In genomic region chr3:140007946-140008692, GRCh38 we compare ENCODE assay signal across 20 cellular contexts.
A peak's percentile ranks its signal among the peaks of the same experiment; 100 is the strongest.
DNase-seq lines count a peak whose midpoint lies in the region; ATAC-seq and TF ChIP-seq lines count a peak whose summit lies in the region.
"Had no signal": no experiment of that assay in that cellular context is flagged by ENCODE, and none has a peak within 500 bp of the region (broad histone marks: within the 10 kb centered on the region; RNA-seq: fewer than 3 reads in every experiment).

No MANE protein-coding gene starts in this region.

- no peaks in the 10 kb centered on the region for H3K36me3 ChIP-seq in SJCRH30
- no peaks in the 10 kb centered on the region for H3K36me3 ChIP-seq in vagina
- H3K36me3 ChIP-seq in osteoblast (ENCODE audit: insufficient read depth, low read length): no peaks in the 10 kb centered on the region
- H3K36me3 ChIP-seq: ascending aorta, cardiac muscle cell, SJSA1 had no signal

- no peaks in the 10 kb centered on the region for H4K20me1 ChIP-seq in osteoblast (ENCODE audit: insufficient read depth, low read length)

- intact Hi-C loops in vagina (cut with DNase I): no loop called here

- TF ChIP-seq POLR2A in vagina (IDR thresholded peaks at IDR 0.05): no peak

- H3K4me1 ChIP-seq in SJCRH30 (peaks cover 39% of the 10 kb centered on the region), vagina (no peaks in the 10 kb centered on the region), osteoblast (ENCODE audit: insufficient read depth, low read length) (no peaks in the 10 kb centered on the region)
- H3K4me1 ChIP-seq: ascending aorta, SJSA1 had no signal

- ATAC-seq in GM19395 (IDR thresholded peaks at IDR 0.05; ENCODE audit: unreplicated experiment): no peak
- ATAC-seq: activated T-cell treated with anti-CD3 and anti-CD28 coated beads, Interleukin-2, amount 50 U/mL, for 4 hours; stimulated activated memory B cell treated with anti-CD40 and anti-IgM and Interleukin-4, amounts not matched to agents 10 μg/mL and 1 μg/mL and 100 μg/mL, for 72 hours had no signal

- H3K4me3 ChIP-seq in SJCRH30: no peak overlapping the region
- H3K4me3 ChIP-seq in vagina: no peak overlapping the region
- H3K4me3 ChIP-seq in osteoblast (ENCODE audit: insufficient read depth, low read length): no peak overlapping the region
- H3K4me3 ChIP-seq: ascending aorta, cardiac muscle cell, lung, SJSA1 had no signal

- no peak overlapping the region for H3K4me2 ChIP-seq in osteoblast (ENCODE audit: insufficient read depth, low read length)

- no peak overlapping the region for H2AFZ ChIP-seq in osteoblast (ENCODE audit: low read length)

- peak overlapping the region; percentile 46 for H3K27ac ChIP-seq in SJCRH30
- H3K27ac ChIP-seq in vagina: no peak overlapping the region
- H3K27ac ChIP-seq in osteoblast (ENCODE audit: low read depth, low read length): no peak overlapping the region
- H3K27ac ChIP-seq: ascending aorta, cardiac muscle cell, SJSA1 had no signal

- H3K79me2 ChIP-seq in osteoblast (ENCODE audit: insufficient read depth, low read length): no peaks in the 10 kb centered on the region

- H3K9me3 ChIP-seq in SJCRH30 (replicated peaks) (no peaks in the 10 kb centered on the region), vagina (no peaks in the 10 kb centered on the region), osteoblast (ENCODE audit: low read depth, low read length) (no peaks in the 10 kb centered on the region)
- H3K9me3 ChIP-seq: ascending aorta, SJSA1 had no signal

- no peaks in the 10 kb centered on the region for H3K27me3 ChIP-seq in SJCRH30
- no peaks in the 10 kb centered on the region for H3K27me3 ChIP-seq in vagina
- H3K27me3 ChIP-seq in osteoblast (ENCODE audit: insufficient read depth, low read length): no peaks in the 10 kb centered on the region
- H3K27me3 ChIP-seq: ascending aorta, cardiac muscle cell, SJSA1 had no signal

- DNase-seq in NCI-H2107 treated with DMSO at 0.1 percent for 48 hours (lab: John Stamatoyannopoulos, UW; ENCODE audit: unreplicated experiment) (peak; percentile 18), NCI-H2107 (lab: John Stamatoyannopoulos, UW) (no peak), NCI-H1694 treated with DMSO at 0.1 percent for 48 hours (lab: John Stamatoyannopoulos, UW) (peak; percentile 50), SJCRH30 (peak; percentile 75 to 79), vagina (ENCODE audit: extremely low spot score in 2 of 2) (peak; percentile 43 to 74), osteoblast (ENCODE audit: insufficient read length, low spot score, missing footprints) (no peak), NCI-H1048 (lab: John Stamatoyannopoulos, UW) (no peak)
- DNase-seq: activated B cell treated with CpG ODN at 0.5 μM for 24 hours; activated CD4-positive, alpha-beta T cell treated with anti-CD3 and anti-CD28 coated beads, Interleukin-2, amount 50 U/mL, for 1 hour; activated T-cell treated with anti-CD3 and anti-CD28 coated beads, Interleukin-2, amount 50 U/mL, for 4 hours; Calu3; effector CD4-positive, alpha-beta T cell; left cardiac atrium; NCI-H774 had no signal

- TF ChIP-seq CTCF in vagina (IDR thresholded peaks at IDR 0.05) (no peak), osteoblast (IDR thresholded peaks at IDR 0.05; ENCODE audit: extremely low read depth, low read depth, low read length) (no peak)

Comparison
In these comparisons a context has a peak if more than half of its experiments do, and no peak if none do; other contexts are left out.
1. DNase-seq: peak in NCI-H2107 treated with DMSO at 0.1 percent for 48 hours (single experiment), NCI-H1694 treated with DMSO at 0.1 percent for 48 hours (single experiment), SJCRH30 (2 of 2) and vagina (2 of 2); none in NCI-H2107 (single experiment), osteoblast (single experiment) and NCI-H1048 (single experiment).